9 cellular contexts compared by ENCODE assay signal in genomic region chr12:20646239-20646827, GRCh38. TPM values are rescaled to one million over a fixed set of nuclear protein-coding genes. Genes with fewer than 3 reads are reported as not detected.
DNase-seq lines count a peak whose midpoint lies in the region; ATAC-seq, FAIRE-seq and TF ChIP-seq lines count a peak whose summit lies in the region.
"Had no signal": no experiment of that assay in that cellular context is flagged by ENCODE, and none has a peak within 500 bp of the region (broad histone marks: within the 10 kb centered on the region; RNA-seq: fewer than 3 reads in every experiment).

No MANE protein-coding gene starts in this region.

- POLR2A ChIA-PET in GM12878 (lab: Charles Lee): no interaction called here
- POLR2A ChIA-PET in activated CD4-positive, alpha-beta T cell treated with anti-CD3 and anti-CD28 coated beads, Interleukin-2, amount 10 ng/mL, durations not matched to agents 7 days and 5 days (lab: Charles Lee): no interaction called here

- WGBS in GM12878 (ENCODE audit: insufficient coverage, insufficient replicate concordance, low lambda C conversion rate, missing lambda C conversion rate): 5% methylated on average over 3 of the region's 3 CpGs

- ATAC-seq in GM12878: peak; percentile 64

- H3K27me3 Mint-ChIP-seq in activated CD4-positive, alpha-beta T cell treated with anti-CD3 and anti-CD28 coated beads, Interleukin-2, amount 10 ng/mL, durations not matched to agents 7 days and 5 days: no peaks in the 10 kb centered on the region
- H3K27me3 Mint-ChIP-seq: activated naive CD8-positive, alpha-beta T cell treated with anti-CD3 and anti-CD28 coated beads, Interleukin-2, amount 10 ng/mL, durations not matched to agents 7 days and 5 days had no signal

- H3K4me2 ChIP-seq in GM12878 (ENCODE audit: control insufficient read depth, insufficient read depth): no peak overlapping the region

- peak; percentile 3 for DNase-seq in 8988T
- DNase-seq in GM12892 (ENCODE audit: insufficient read length): no peak
- DNase-seq in NCI-H1694 treated with DMSO at 0.1 percent for 48 hours (lab: John Stamatoyannopoulos, UW): peak; percentile 57
- DNase-seq in GM12878 (ENCODE audit: low read depth, low spot score): no peak
- peak; percentile 42 for DNase-seq in kidney tubule cell (ENCODE audit: low spot score)
- DNase-seq in DMS79 (lab: John Stamatoyannopoulos, UW): no peak
- no peak for DNase-seq in activated CD4-positive, alpha-beta T cell treated with anti-CD3 and anti-CD28 coated beads for 1 hour
- DNase-seq in activated CD4-positive, alpha-beta T cell treated with anti-CD3 and anti-CD28 coated beads, Interleukin-2, amount 10 ng/mL, durations not matched to agents 7 days and 5 days: no peak
- DNase-seq: activated naive CD8-positive, alpha-beta T cell treated with anti-CD3 and anti-CD28 coated beads, Interleukin-2, amount 10 ng/mL, durations not matched to agents 7 days and 5 days had no signal

- peak; percentile 30 to 54 (median 42); a peak in 4 of 6 replicates for TF ChIP-seq CTCF in GM12878 (IDR thresholded peaks at IDR 0.05 in 2 of 3, conservative IDR thresholded peaks at IDR 0.05 in 1 of 3; ENCODE audit: control insufficient read depth in 2 of 3, extremely low read depth in 1 of 3, insufficient read depth in 1 of 3, low read depth in 3 of 3, low read length in 3 of 3)

- no peaks in the 10 kb centered on the region for H3K4me1 Mint-ChIP-seq in activated CD4-positive, alpha-beta T cell treated with anti-CD3 and anti-CD28 coated beads, Interleukin-2, amount 10 ng/mL, durations not matched to agents 7 days and 5 days
- H3K4me1 Mint-ChIP-seq: activated naive CD8-positive, alpha-beta T cell treated with anti-CD3 and anti-CD28 coated beads, Interleukin-2, amount 10 ng/mL, durations not matched to agents 7 days and 5 days had no signal

- H3K4me1 ChIP-seq in GM12878 (ENCODE audit: control insufficient read depth, insufficient read depth, low read length): no peaks in the 10 kb centered on the region

- no peak overlapping the region for H3K9ac ChIP-seq in GM12878 (ENCODE audit: control insufficient read depth, insufficient read depth, low read length)

- no peaks in the 10 kb centered on the region for H3K27me3 ChIP-seq in GM12878 (replicated peaks in 1 of 2; ENCODE audit: control insufficient read depth in 2 of 2, insufficient read depth in 2 of 2, low read length in 1 of 2)

- SMC1A ChIA-PET in GM12878 (lab: Charles Lee; ENCODE audit: uncharacterized antibody, unreplicated experiment): no interaction called here

- no peaks in the 10 kb centered on the region for H3K9me3 ChIP-seq in GM12878 (replicated peaks; ENCODE audit: control insufficient read depth, insufficient read depth, low read length)

- H3K36me3 Mint-ChIP-seq in activated CD4-positive, alpha-beta T cell treated with anti-CD3 and anti-CD28 coated beads, Interleukin-2, amount 10 ng/mL, durations not matched to agents 7 days and 5 days (ENCODE audit: low read depth): no peaks in the 10 kb centered on the region
- H3K36me3 Mint-ChIP-seq: activated naive CD8-positive, alpha-beta T cell treated with anti-CD3 and anti-CD28 coated beads, Interleukin-2, amount 10 ng/mL, durations not matched to agents 7 days and 5 days had no signal

- CTCF ChIA-PET in GM12878 (lab: Yijun Ruan, JAX): interaction anchor here (1.0 kb wide), 1 partner anchor 69 kb away, joined by 3 read pairs; no protein-coding TSS in a partner anchor
- CTCF ChIA-PET in activated CD4-positive, alpha-beta T cell treated with anti-CD3 and anti-CD28 coated beads, Interleukin-2, amount 10 ng/mL, durations not matched to agents 7 days and 5 days (lab: Charles Lee): no interaction called here

- H3K9me3 Mint-ChIP-seq in activated CD4-positive, alpha-beta T cell treated with anti-CD3 and anti-CD28 coated beads, Interleukin-2, amount 10 ng/mL, durations not matched to agents 7 days and 5 days: no peaks in the 10 kb centered on the region
- H3K9me3 Mint-ChIP-seq: activated naive CD8-positive, alpha-beta T cell treated with anti-CD3 and anti-CD28 coated beads, Interleukin-2, amount 10 ng/mL, durations not matched to agents 7 days and 5 days had no signal

- intact Hi-C loops in GM12878 (cut with micrococcal nuclease; ENCODE audit: unreplicated experiment): loop anchor here (1.0 to 10.0 kb wide), 4 partner anchors 151 to 524 kb away; no protein-coding TSS in a partner anchor

- no peak overlapping the region for H3K27ac ChIP-seq in GM12878 (ENCODE audit: control insufficient read depth, insufficient read depth)

- RAD21 ChIA-PET in GM12878 (lab: Charles Lee; ENCODE audit: unreplicated experiment): no interaction called here

- no TSS peak for BruUV-seq in GM12878 (replicated peaks; lab: Mats Ljungman, UMichigan)

- no peaks in the 10 kb centered on the region for H3K79me2 ChIP-seq in GM12878 (ENCODE audit: control insufficient read depth, insufficient read depth, low read length)

- TF ChIP-seq RAD21 in GM12878 (IDR thresholded peaks at IDR 0.05; ENCODE audit: insufficient read depth, low read depth, low read length): peak; percentile 56

- no peak for TF ChIP-seq EP300 in GM12878 (IDR thresholded peaks at IDR 0.05; ENCODE audit: borderline replicate concordance in 1 of 2, control insufficient read depth in 1 of 2, low read depth in 2 of 2, low read length in 2 of 2)

- H2AFZ ChIP-seq in GM12878 (ENCODE audit: control insufficient read depth, low read depth, low read length): no peak overlapping the region

- in situ Hi-C loops in GM12878 (cut with MboI): loop anchor here (10.0 kb wide), 1 partner anchor 518 kb away; no protein-coding TSS in a partner anchor

- TF ChIP-seq POLR2A in GM12892 (IDR thresholded peaks at IDR 0.05; ENCODE audit: low read depth, low read length) (no peak), GM12878 (IDR thresholded peaks at IDR 0.05; ENCODE audit: low read depth, low read length) (no peak)

- no peak overlapping the region for H3K27ac Mint-ChIP-seq in activated CD4-positive, alpha-beta T cell treated with anti-CD3 and anti-CD28 coated beads, Interleukin-2, amount 10 ng/mL, durations not matched to agents 7 days and 5 days
- H3K27ac Mint-ChIP-seq: activated naive CD8-positive, alpha-beta T cell treated with anti-CD3 and anti-CD28 coated beads, Interleukin-2, amount 10 ng/mL, durations not matched to agents 7 days and 5 days had no signal

- no peak overlapping the region for H3K4me3 ChIP-seq in GM12878

- no peaks in the 10 kb centered on the region for H4K20me1 ChIP-seq in GM12878 (ENCODE audit: control insufficient read depth, insufficient read depth)

- no peak overlapping the region for H3K4me3 Mint-ChIP-seq in activated CD4-positive, alpha-beta T cell treated with anti-CD3 and anti-CD28 coated beads, Interleukin-2, amount 10 ng/mL, durations not matched to agents 7 days and 5 days
- H3K4me3 Mint-ChIP-seq: activated naive CD8-positive, alpha-beta T cell treated with anti-CD3 and anti-CD28 coated beads, Interleukin-2, amount 10 ng/mL, durations not matched to agents 7 days and 5 days had no signal

- FAIRE-seq in GM12892 (lab: Jason Lieb, UNC): peak; percentile 56
- peak; percentile 78 for FAIRE-seq in GM12878 (lab: Jason Lieb, UNC)

- H3K36me3 ChIP-seq in GM12878 (ENCODE audit: control insufficient read depth in 2 of 2, insufficient read depth in 2 of 2, low read length in 1 of 2): no peaks in the 10 kb centered on the region

TF ChIP-seq in GM12878, 131 proteins besides CTCF, POLR2A, EP300 and RAD21:
- TF ChIP-seq RBBP5 (conservative IDR thresholded peaks at IDR 0.05) (no peak), CHD2 (IDR thresholded peaks at IDR 0.05; ENCODE audit: borderline replicate concordance, low read depth, low read length) (no peak), PAX8 (IDR thresholded peaks at IDR 0.05) (no peak), TCF3 (IDR thresholded peaks at IDR 0.05; ENCODE audit: borderline replicate concordance, insufficient read depth, low read depth, low read length) (no peak), MTA2 (IDR thresholded peaks at IDR 0.05; ENCODE audit: low read depth) (no peak), SMC3 (IDR thresholded peaks at IDR 0.05; ENCODE audit: borderline replicate concordance, low read length) (peak; percentile 54; the same call in 1 of the 2 replicates), STAT1 (conservative IDR thresholded peaks at IDR 0.05) (no peak), ASH2L (IDR thresholded peaks at IDR 0.05; ENCODE audit: borderline replicate concordance, low read depth) (no peak)

RNA-seq across cellular contexts. Expression of gene SLCO1C1, which starts 48.8 kb away (rescaled TPM):
- polyA plus RNA-seq in GM12892 (2012; ENCODE audit: missing spikeins): not detected
- total RNA-seq in GM12878 (2013; cell fraction: nucleolus; rRNA removed): not detected in 2 replicates
- total RNA-seq in GM12878 (2014; rRNA removed) (not detected in 2 replicates), GM12878 (2014; rRNA removed; fragmentation: Illumina TruSeq; extraction: Trizol) (0.22 TPM in 1 of 2 replicates, not detected in the other), GM12878 (2021) (not detected in 2 replicates)
- polyA plus RNA-seq in GM12878 (2011; ENCODE audit: low read depth): not detected
- polyA plus RNA-seq in GM12878 (2011; rRNA removed) (not detected in 2 replicates), GM12878 (2014; fragmentation: Illumina TruSeq; extraction: Trizol) (not detected in 2 replicates), GM12878 (2014; fragmentation: Nextera tagmentation; extraction: Ambion mirVana) (not detected), GM12878 (2014; rRNA removed) (not detected in 2 replicates), GM12878 (2016; fragmentation: Nextera tagmentation; extraction: Ambion mirVana) (not detected)
- polyA plus RNA-seq in GM12878 (2011; cell fraction: cytosol; rRNA removed): not detected in 2 replicates
- not detected in 2 replicates for polyA plus RNA-seq in GM12878 (2011; cell fraction: nucleus; rRNA removed)
- not detected in 2 replicates for polyA plus RNA-seq in GM12878 (2012)
- polyA minus RNA-seq in GM12878 (2011; rRNA and poly(A)+ RNA removed): not detected in 2 replicates
- polyA minus RNA-seq in GM12878 (2011; cell fraction: cytosol; rRNA and poly(A)+ RNA removed): not detected in 2 replicates
- not detected in 2 replicates for polyA minus RNA-seq in GM12878 (2011; cell fraction: nucleus; rRNA and poly(A)+ RNA removed)
- not detected for total RNA-seq in activated CD4-positive, alpha-beta T cell treated with anti-CD3 and anti-CD28 coated beads, Interleukin-2, amount 10 ng/mL, durations not matched to agents 7 days and 5 days
- total RNA-seq: activated naive CD8-positive, alpha-beta T cell treated with anti-CD3 and anti-CD28 coated beads, Interleukin-2, amount 10 ng/mL, durations not matched to agents 7 days and 5 days had no signal

Comparison
In these comparisons a context has a peak if more than half of its experiments do, and no peak if none do; other contexts are left out.
1. DNase-seq: peak in 8988T (single experiment), NCI-H1694 treated with DMSO at 0.1 percent for 48 hours (single experiment) and kidney tubule cell (single experiment); none in GM12892 (single experiment), GM12878 (single experiment), DMS79 (single experiment), activated CD4-positive, alpha-beta T cell treated with anti-CD3 and anti-CD28 coated beads for 1 hour (single experiment) and activated CD4-positive, alpha-beta T cell treated with anti-CD3 and anti-CD28 coated beads, Interleukin-2, amount 10 ng/mL, durations not matched to agents 7 days and 5 days (single experiment).